ENCODE assay signal across 1 cellular context in genomic region chr1:39959651-39960333, GRCh38.
TF ChIP-seq lines count a peak whose summit lies in the region.

No MANE protein-coding gene starts in this region.

TF ChIP-seq in GM12878, 131 proteins besides CTCF, POLR2A, EP300 and RAD21:
- TF ChIP-seq KAT2A (conservative IDR thresholded peaks at IDR 0.05; ENCODE audit: control insufficient read depth, low read depth, low read length) (no peak), ZBTB33 (IDR thresholded peaks at IDR 0.05) (no peak), KLF5 (IDR thresholded peaks at IDR 0.05; ENCODE audit: partially characterized antibody) (no peak), BCL3 (IDR thresholded peaks at IDR 0.05; ENCODE audit: borderline replicate concordance, insufficient read depth, low read depth, low read length, poor library complexity, severe bottlenecking) (no peak), SMAD5 (IDR thresholded peaks at IDR 0.05; ENCODE audit: low read depth) (no peak), HDGF (IDR thresholded peaks at IDR 0.05) (no peak), RFX5 (IDR thresholded peaks at IDR 0.05; ENCODE audit: low read depth, low read length) (no peak), FOS (IDR thresholded peaks at IDR 0.05; ENCODE audit: borderline replicate concordance, extremely low read depth, insufficient read length) (no peak), NRF1 (conservative IDR thresholded peaks at IDR 0.05; ENCODE audit: low read depth, low read length) (no peak), RELA (IDR thresholded peaks at IDR 0.05; ENCODE audit: borderline replicate concordance, partially characterized antibody) (no peak), SMAD1 (IDR thresholded peaks at IDR 0.05; ENCODE audit: low read depth, partially characterized antibody) (no peak), CHD2 (IDR thresholded peaks at IDR 0.05; ENCODE audit: borderline replicate concordance, low read depth, low read length) (no peak), MTA2 (IDR thresholded peaks at IDR 0.05; ENCODE audit: low read depth) (no peak)
- TF ChIP-seq, protein P1, sequence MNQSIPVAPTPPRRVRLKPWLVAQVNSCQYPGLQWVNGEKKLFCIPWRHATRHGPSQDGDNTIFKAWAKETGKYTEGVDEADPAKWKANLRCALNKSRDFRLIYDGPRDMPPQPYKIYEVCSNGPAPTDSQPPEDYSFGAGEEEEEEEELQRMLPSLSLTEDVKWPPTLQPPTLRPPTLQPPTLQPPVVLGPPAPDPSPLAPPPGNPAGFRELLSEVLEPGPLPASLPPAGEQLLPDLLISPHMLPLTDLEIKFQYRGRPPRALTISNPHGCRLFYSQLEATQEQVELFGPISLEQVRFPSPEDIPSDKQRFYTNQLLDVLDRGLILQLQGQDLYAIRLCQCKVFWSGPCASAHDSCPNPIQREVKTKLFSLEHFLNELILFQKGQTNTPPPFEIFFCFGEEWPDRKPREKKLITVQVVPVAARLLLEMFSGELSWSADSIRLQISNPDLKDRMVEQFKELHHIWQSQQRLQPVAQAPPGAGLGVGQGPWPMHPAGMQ (IDR thresholded peaks at IDR 0.05; ENCODE audit: borderline replicate concordance), result no peak
- TF ChIP-seq, protein P2, sequence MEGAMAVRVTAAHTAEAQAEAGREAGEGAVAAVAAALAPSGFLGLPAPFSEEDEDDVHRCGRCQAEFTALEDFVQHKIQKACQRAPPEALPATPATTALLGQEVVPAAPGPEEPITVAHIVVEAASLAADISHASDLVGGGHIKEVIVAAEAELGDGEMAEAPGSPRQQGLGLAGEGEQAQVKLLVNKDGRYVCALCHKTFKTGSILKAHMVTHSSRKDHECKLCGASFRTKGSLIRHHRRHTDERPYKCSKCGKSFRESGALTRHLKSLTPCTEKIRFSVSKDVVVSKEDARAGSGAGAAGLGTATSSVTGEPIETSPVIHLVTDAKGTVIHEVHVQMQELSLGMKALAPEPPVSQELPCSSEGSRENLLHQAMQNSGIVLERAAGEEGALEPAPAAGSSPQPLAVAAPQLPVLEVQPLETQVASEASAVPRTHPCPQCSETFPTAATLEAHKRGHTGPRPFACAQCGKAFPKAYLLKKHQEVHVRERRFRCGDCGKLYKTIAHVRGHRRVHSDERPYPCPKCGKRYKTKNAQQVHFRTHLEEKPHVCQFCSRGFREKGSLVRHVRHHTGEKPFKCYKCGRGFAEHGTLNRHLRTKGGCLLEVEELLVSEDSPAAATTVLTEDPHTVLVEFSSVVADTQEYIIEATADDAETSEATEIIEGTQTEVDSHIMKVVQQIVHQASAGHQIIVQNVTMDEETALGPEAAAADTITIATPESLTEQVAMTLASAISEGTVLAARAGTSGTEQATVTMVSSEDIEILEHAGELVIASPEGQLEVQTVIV (IDR thresholded peaks at IDR 0.05; ENCODE audit: borderline replicate concordance, partially characterized antibody), result no peak
- TF ChIP-seq, protein P3, sequence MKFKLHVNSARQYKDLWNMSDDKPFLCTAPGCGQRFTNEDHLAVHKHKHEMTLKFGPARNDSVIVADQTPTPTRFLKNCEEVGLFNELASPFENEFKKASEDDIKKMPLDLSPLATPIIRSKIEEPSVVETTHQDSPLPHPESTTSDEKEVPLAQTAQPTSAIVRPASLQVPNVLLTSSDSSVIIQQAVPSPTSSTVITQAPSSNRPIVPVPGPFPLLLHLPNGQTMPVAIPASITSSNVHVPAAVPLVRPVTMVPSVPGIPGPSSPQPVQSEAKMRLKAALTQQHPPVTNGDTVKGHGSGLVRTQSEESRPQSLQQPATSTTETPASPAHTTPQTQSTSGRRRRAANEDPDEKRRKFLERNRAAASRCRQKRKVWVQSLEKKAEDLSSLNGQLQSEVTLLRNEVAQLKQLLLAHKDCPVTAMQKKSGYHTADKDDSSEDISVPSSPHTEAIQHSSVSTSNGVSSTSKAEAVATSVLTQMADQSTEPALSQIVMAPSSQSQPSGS (IDR thresholded peaks at IDR 0.05; ENCODE audit: low read length), result no peak
